ENCODE assay signal across 21 cellular contexts in genomic region chr7:158603773-158604755, GRCh38. TPM values are rescaled to one million over a fixed set of nuclear protein-coding genes. Genes with fewer than 3 reads are reported as not detected.
DNase-seq lines count a peak whose midpoint lies in the region; ATAC-seq and TF ChIP-seq lines count a peak whose summit lies in the region.
"Had no signal": no experiment of that assay in that cellular context is flagged by ENCODE, and none has a peak within 500 bp of the region (broad histone marks: within the 10 kb centered on the region; RNA-seq: fewer than 3 reads in every experiment).

No MANE protein-coding gene starts in this region.

- H4K8ac ChIP-seq in H9 (replicated peaks; ENCODE audit: insufficient read length, low read depth, low read length): no peak overlapping the region

- no peaks in the 10 kb centered on the region for H3K4me1 ChIP-seq in H9 (ENCODE audit: insufficient read depth, low read length)
- no peaks in the 10 kb centered on the region for H3K4me1 ChIP-seq in tibial artery
- H3K4me1 ChIP-seq: adrenal gland, left ventricle myocardium inferior, SJCRH30, tibial nerve had no signal

- no peaks in the 10 kb centered on the region for H3K79me2 ChIP-seq in H9 (ENCODE audit: insufficient read depth, low read length)

- H2BK5ac ChIP-seq in H9 (ENCODE audit: insufficient read length, low read length): no peak overlapping the region

- no peaks in the 10 kb centered on the region for H3K79me1 ChIP-seq in H9 (ENCODE audit: insufficient read depth, low read depth, low read length, poor library complexity, severe bottlenecking)

- DNase-seq in natural killer cell treated with Interleukin-12 subunit alpha and Interleukin-12 subunit beta and Interleukin-15 and Interleukin-18, amount 100 ng/mL, for 72 hours (ENCODE audit: low spot score): no peak
- no peak for DNase-seq in natural killer cell
- no peak for DNase-seq in H9
- DNase-seq in KG1 (lab: John Stamatoyannopoulos, UW): no peak
- no peak for DNase-seq in activated CD4-positive, alpha-beta memory T cell treated with anti-CD3 and anti-CD28 coated beads for 36 hours
- no peak for DNase-seq in DMS53 treated with DMSO at 0.1 percent for 48 hours (lab: John Stamatoyannopoulos, UW; ENCODE audit: unreplicated experiment)
- DNase-seq in tibial artery: no peak
- DNase-seq: activated CD4-positive, alpha-beta memory T cell treated with anti-CD3 and anti-CD28 coated beads, Interleukin-2, amount 10 ng/mL, durations not matched to agents 7 days and 5 days; CD4-positive, CD25-positive, alpha-beta regulatory T cell; effector memory CD8-positive, alpha-beta T cell; GOT3; left ventricle myocardium inferior; NCI-H146; NCI-H446; ovary; SJCRH30 had no signal

- no peak overlapping the region for H3K23ac ChIP-seq in H9 (ENCODE audit: insufficient read length, low read depth, low read length)

- peak overlapping the region; percentile 37 for H3K18ac ChIP-seq in H9 (ENCODE audit: insufficient read length, low read depth, low read length)

- no peak overlapping the region for H3T11ph ChIP-seq in H9 (ENCODE audit: low read length)

- H4K5ac ChIP-seq in H9 (ENCODE audit: insufficient read length, low read depth, low read length): no peak overlapping the region

- no peak for TF ChIP-seq CTCF in natural killer cell (IDR thresholded peaks at IDR 0.05)
- no peak for TF ChIP-seq CTCF in H9 (conservative IDR thresholded peaks at IDR 0.05)
- no peak for TF ChIP-seq CTCF in tibial artery (IDR thresholded peaks at IDR 0.05)

- H3K27ac ChIP-seq in H9 (ENCODE audit: insufficient read length, low read depth, low read length) (no peak overlapping the region), tibial artery (no peak overlapping the region)
- H3K27ac ChIP-seq: adrenal gland, left ventricle myocardium inferior, ovary, SJCRH30, tibial nerve had no signal

- no peak overlapping the region for H4K91ac ChIP-seq in H9 (ENCODE audit: insufficient read length, low read depth, low read length)

- H3K27me3 Mint-ChIP-seq in natural killer cell treated with Interleukin-12 subunit alpha and Interleukin-12 subunit beta and Interleukin-15 and Interleukin-18, amount 100 ng/mL, for 72 hours: no peaks in the 10 kb centered on the region
- H3K27me3 Mint-ChIP-seq in natural killer cell (ENCODE audit: low read depth in 2 of 2) (no peaks in the 10 kb centered on the region), H9 (ENCODE audit: low read depth) (no peaks in the 10 kb centered on the region)
- H3K27me3 Mint-ChIP-seq in activated CD4-positive, alpha-beta memory T cell treated with anti-CD3 and anti-CD28 coated beads for 36 hours: no peaks in the 10 kb centered on the region
- H3K27me3 Mint-ChIP-seq: activated CD4-positive, alpha-beta memory T cell treated with anti-CD3 and anti-CD28 coated beads, Interleukin-2, amount 10 ng/mL, durations not matched to agents 7 days and 5 days; CD4-positive, CD25-positive, alpha-beta regulatory T cell; central memory CD8-positive, alpha-beta T cell; effector memory CD8-positive, alpha-beta T cell had no signal

- no peaks in the 10 kb centered on the region for H4K20me1 ChIP-seq in H9 (ENCODE audit: control insufficient read depth, insufficient read depth, insufficient read length)

- H2BK120ac ChIP-seq in H9 (ENCODE audit: low read depth, low read length, poor library complexity, severe bottlenecking): no peak overlapping the region

- CTCF ChIA-PET in activated CD4-positive, alpha-beta memory T cell treated with anti-CD3 and anti-CD28 coated beads for 36 hours (lab: Charles Lee): no interaction called here

- H3K36me3 Mint-ChIP-seq in natural killer cell treated with Interleukin-12 subunit alpha and Interleukin-12 subunit beta and Interleukin-15 and Interleukin-18, amount 100 ng/mL, for 72 hours: no peaks in the 10 kb centered on the region
- H3K36me3 Mint-ChIP-seq in natural killer cell (no peaks in the 10 kb centered on the region), H9 (ENCODE audit: insufficient read depth in 1 of 3, low read depth in 3 of 3) (peaks cover 15 to 31% (median 26%) of the 10 kb centered on the region in 3 experiments)
- peaks cover 6% of the 10 kb centered on the region for H3K36me3 Mint-ChIP-seq in activated CD4-positive, alpha-beta memory T cell treated with anti-CD3 and anti-CD28 coated beads for 36 hours

- peak; percentile 43 to 47 for ATAC-seq in natural killer cell treated with Interleukin-12 subunit alpha and Interleukin-12 subunit beta and Interleukin-15 and Interleukin-18, amount 100 ng/mL, for 72 hours
- ATAC-seq in natural killer cell (no peak), HG03432 (IDR thresholded peaks at IDR 0.05; ENCODE audit: unreplicated experiment) (peak; percentile 18)
- ATAC-seq: effector memory CD8-positive, alpha-beta T cell had no signal

- no peak overlapping the region for H2AFZ ChIP-seq in H9 (ENCODE audit: low read length)

- H2BK12ac ChIP-seq in H9 (ENCODE audit: insufficient read length, low read depth, low read length): no peak overlapping the region

- no peaks in the 10 kb centered on the region for H3K27me3 ChIP-seq in H9 (ENCODE audit: insufficient read depth, low read length)
- no peaks in the 10 kb centered on the region for H3K27me3 ChIP-seq in tibial artery
- H3K27me3 ChIP-seq: adrenal gland, ovary, SJCRH30, tibial nerve had no signal

- H3K9ac ChIP-seq in H9 (ENCODE audit: extremely low read depth, insufficient read length, low read length): no peak overlapping the region

- no peaks in the 10 kb centered on the region for H3K23me2 ChIP-seq in H9 (ENCODE audit: insufficient read length, low read depth, low read length, poor library complexity, severe bottlenecking)

- no peak overlapping the region for H3K4me3 ChIP-seq in tibial artery
- H3K4me3 ChIP-seq: adrenal gland, left ventricle myocardium inferior, ovary, SJCRH30, tibial nerve had no signal

- H2AK5ac ChIP-seq in H9 (ENCODE audit: insufficient read length, low read length): no peak overlapping the region

- peaks cover 0 to 1% of the 10 kb centered on the region in 2 donors for H3K4me1 Mint-ChIP-seq in natural killer cell treated with Interleukin-12 subunit alpha and Interleukin-12 subunit beta and Interleukin-15 and Interleukin-18, amount 100 ng/mL, for 72 hours (ENCODE audit: low read depth in 2 of 2)
- H3K4me1 Mint-ChIP-seq in natural killer cell (peaks cover 0 to 2% of the 10 kb centered on the region in 2 donors), H9 (no peaks in the 10 kb centered on the region)
- peaks cover 16% of the 10 kb centered on the region for H3K4me1 Mint-ChIP-seq in activated CD4-positive, alpha-beta memory T cell treated with anti-CD3 and anti-CD28 coated beads for 36 hours (ENCODE audit: low read depth)
- H3K4me1 Mint-ChIP-seq: central memory CD8-positive, alpha-beta T cell had no signal

- H3K36me3 ChIP-seq in tibial artery: no peaks in the 10 kb centered on the region
- H3K36me3 ChIP-seq: adrenal gland, left ventricle myocardium inferior, ovary had no signal

- POLR2A ChIA-PET in activated CD4-positive, alpha-beta memory T cell treated with anti-CD3 and anti-CD28 coated beads for 36 hours (lab: Charles Lee): no interaction called here

- H3K4me3 Mint-ChIP-seq in natural killer cell treated with Interleukin-12 subunit alpha and Interleukin-12 subunit beta and Interleukin-15 and Interleukin-18, amount 100 ng/mL, for 72 hours: no peak overlapping the region
- H3K4me3 Mint-ChIP-seq in natural killer cell: no peak overlapping the region
- no peak overlapping the region for H3K4me3 Mint-ChIP-seq in H9
- H3K4me3 Mint-ChIP-seq in activated CD4-positive, alpha-beta memory T cell treated with anti-CD3 and anti-CD28 coated beads for 36 hours: no peak overlapping the region
- H3K4me3 Mint-ChIP-seq: activated CD4-positive, alpha-beta memory T cell treated with anti-CD3 and anti-CD28 coated beads, Interleukin-2, amount 10 ng/mL, durations not matched to agents 7 days and 5 days; CD4-positive, CD25-positive, alpha-beta regulatory T cell; central memory CD8-positive, alpha-beta T cell; effector memory CD8-positive, alpha-beta T cell had no signal

- no peak overlapping the region for H2BK15ac ChIP-seq in H9 (ENCODE audit: low read depth, low read length)

- no peak overlapping the region for H3K4me2 ChIP-seq in H9 (ENCODE audit: insufficient read depth, insufficient read length, low read length)

- no peak overlapping the region for H3K56ac ChIP-seq in H9 (ENCODE audit: insufficient read length, low read depth, low read length)

- H2BK20ac ChIP-seq in H9 (ENCODE audit: low read depth, low read length, poor library complexity, severe bottlenecking): no peak overlapping the region

- H3K4ac ChIP-seq in H9 (ENCODE audit: low read depth, low read length): no peak overlapping the region

- H3K27ac Mint-ChIP-seq in natural killer cell treated with Interleukin-12 subunit alpha and Interleukin-12 subunit beta and Interleukin-15 and Interleukin-18, amount 100 ng/mL, for 72 hours: no peak overlapping the region
- H3K27ac Mint-ChIP-seq in natural killer cell: no peak overlapping the region
- peak overlapping the region in 2 of 3 experiments; percentile 65 to 77; a peak in 4 of 7 replicates for H3K27ac Mint-ChIP-seq in H9
- H3K27ac Mint-ChIP-seq in activated CD4-positive, alpha-beta memory T cell treated with anti-CD3 and anti-CD28 coated beads for 36 hours: no peak overlapping the region
- H3K27ac Mint-ChIP-seq: activated CD4-positive, alpha-beta memory T cell treated with anti-CD3 and anti-CD28 coated beads, Interleukin-2, amount 10 ng/mL, durations not matched to agents 7 days and 5 days; effector memory CD8-positive, alpha-beta T cell had no signal

- peak overlapping the region; percentile 61; the same call in 1 of the 2 replicates for H3K14ac ChIP-seq in H9 (ENCODE audit: insufficient read depth, low read length)

- no peaks in the 10 kb centered on the region for H3K9me3 Mint-ChIP-seq in natural killer cell treated with Interleukin-12 subunit alpha and Interleukin-12 subunit beta and Interleukin-15 and Interleukin-18, amount 100 ng/mL, for 72 hours
- no peaks in the 10 kb centered on the region for H3K9me3 Mint-ChIP-seq in natural killer cell
- no peaks in the 10 kb centered on the region for H3K9me3 Mint-ChIP-seq in H9
- no peaks in the 10 kb centered on the region for H3K9me3 Mint-ChIP-seq in activated CD4-positive, alpha-beta memory T cell treated with anti-CD3 and anti-CD28 coated beads for 36 hours
- H3K9me3 Mint-ChIP-seq: activated CD4-positive, alpha-beta memory T cell treated with anti-CD3 and anti-CD28 coated beads, Interleukin-2, amount 10 ng/mL, durations not matched to agents 7 days and 5 days; central memory CD8-positive, alpha-beta T cell; effector memory CD8-positive, alpha-beta T cell had no signal

- WGBS in H9 (ENCODE audit: extremely low coverage, insufficient read length, low lambda C conversion rate): no CpG with 5 or more reads among the region's 23 CpGs

- H3K9me3 ChIP-seq in H9 (ENCODE audit: control insufficient read depth, low read depth, low read length) (no peaks in the 10 kb centered on the region), tibial artery (no peaks in the 10 kb centered on the region)
- H3K9me3 ChIP-seq: adrenal gland, left ventricle myocardium inferior, ovary, SJCRH30, tibial nerve had no signal

- intact Hi-C loops in natural killer cell (cut with micrococcal nuclease): no loop called here
- intact Hi-C loops in activated CD4-positive, alpha-beta memory T cell treated with anti-CD3 and anti-CD28 coated beads for 36 hours (cut with micrococcal nuclease): no loop called here
- intact Hi-C loops in tibial artery (cut with DNase I; ENCODE audit: low total_unique reads): no loop called here

RNA-seq across cellular contexts. Expression of gene PTPRN2, which starts 16.4 kb away (rescaled TPM):
- under 1 TPM; 0.17 to 0.74 TPM for total RNA-seq in natural killer cell treated with Interleukin-12 subunit alpha and Interleukin-12 subunit beta and Interleukin-15 and Interleukin-18, amount 100 ng/mL, for 72 hours
- total RNA-seq in natural killer cell (1 to 10 TPM; 1.3 to 2.5 (median 1.9) TPM), H9 (2021) (5.2 and 5.7 TPM in 2 replicates)
- total RNA-seq in activated CD4-positive, alpha-beta memory T cell treated with anti-CD3 and anti-CD28 coated beads for 36 hours: under 1 TPM; 0.51 to 0.64 TPM
- total RNA-seq: fibroblast of villous mesenchyme had no signal

Comparison
In these comparisons a context has a peak if more than half of its experiments do, and no peak if none do; other contexts are left out.
1. ATAC-seq: peak in natural killer cell treated with Interleukin-12 subunit alpha and Interleukin-12 subunit beta and Interleukin-15 and Interleukin-18, amount 100 ng/mL, for 72 hours (2 of 2) and HG03432 (single experiment); none in natural killer cell (0 of 3).
2. H3K27ac Mint-ChIP-seq: peak in H9 (2 of 3); none in natural killer cell treated with Interleukin-12 subunit alpha and Interleukin-12 subunit beta and Interleukin-15 and Interleukin-18, amount 100 ng/mL, for 72 hours (0 of 2), natural killer cell (0 of 2) and activated CD4-positive, alpha-beta memory T cell treated with anti-CD3 and anti-CD28 coated beads for 36 hours (single experiment).